Comparison of ENCODE assay signal across 21 cellular contexts in the genomic region with DNA sequence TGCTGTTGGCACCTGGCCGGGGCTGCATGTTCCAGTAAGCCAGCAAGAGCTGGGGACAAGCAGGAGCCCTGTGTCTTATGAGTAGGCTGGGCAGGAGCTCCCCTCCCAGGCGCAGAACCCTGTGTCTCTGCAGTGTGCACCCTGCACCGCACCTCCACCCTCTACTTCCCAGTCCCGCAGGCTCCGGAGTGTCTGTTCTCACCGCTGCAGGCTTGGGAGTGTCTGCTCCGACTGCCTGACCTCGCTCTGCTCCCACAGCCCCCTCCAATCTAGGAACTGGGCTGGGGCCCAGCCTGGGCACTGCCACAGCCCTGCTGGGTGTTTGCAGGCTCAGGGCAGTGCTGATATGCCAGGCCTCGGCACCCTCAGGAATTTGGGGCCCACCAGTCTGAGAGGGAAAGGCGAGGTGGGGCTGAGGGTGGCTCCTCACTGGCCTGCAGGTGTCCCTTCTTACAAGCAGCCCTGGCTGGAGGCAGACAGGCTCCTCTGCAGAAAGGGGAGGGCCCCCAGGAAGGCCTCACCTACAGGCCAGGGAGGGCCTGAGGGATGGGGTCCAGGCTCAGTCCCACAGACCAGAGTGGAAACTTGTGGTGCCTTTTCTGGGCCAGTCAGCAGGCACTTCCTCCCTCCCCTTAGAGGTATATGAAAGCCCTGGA.
A peak's percentile ranks its signal among the peaks of the same experiment; 100 is the strongest.
DNase-seq lines count a peak whose midpoint lies in the region; ATAC-seq and TF ChIP-seq lines count a peak whose summit lies in the region.
"Had no signal": no experiment of that assay in that cellular context is flagged by ENCODE, and none has a peak within 500 bp of the region (broad histone marks: within the 10 kb centered on the region; RNA-seq: fewer than 3 reads in every experiment).

No MANE protein-coding gene starts in this region.

- H3K79me2 ChIP-seq in neural progenitor cell (ENCODE audit: low read depth) = no peaks in the 10 kb centered on the region

- no peak overlapping the region for H3K4me3 ChIP-seq in right atrium auricular region
- no peak overlapping the region for H3K4me3 ChIP-seq in heart right ventricle
- no peak overlapping the region for H3K4me3 ChIP-seq in neural progenitor cell
- H3K4me3 ChIP-seq in aorta (ENCODE audit: low read length in 2 of 2) = no peak overlapping the region
- H3K4me3 ChIP-seq: MG63, psoas muscle, thoracic aorta had no signal

- H3K4me1 Mint-ChIP-seq in neural progenitor cell = peaks cover 2% of the 10 kb centered on the region
- H3K4me1 Mint-ChIP-seq: natural killer cell had no signal

- H3K9me3 Mint-ChIP-seq in neural progenitor cell = no peaks in the 10 kb centered on the region
- H3K9me3 Mint-ChIP-seq: activated CD4-positive, alpha-beta memory T cell treated with anti-CD3 and anti-CD28 coated beads for 36 hours; CD8-positive, alpha-beta T cell; endodermal cell had no signal

- H3K27me3 Mint-ChIP-seq in neural progenitor cell (ENCODE audit: insufficient read depth, low read depth) = no peaks in the 10 kb centered on the region
- H3K27me3 Mint-ChIP-seq: activated CD4-positive, alpha-beta memory T cell treated with anti-CD3 and anti-CD28 coated beads for 36 hours had no signal

- DNase-seq in Right ventricle myocardium inferior (ENCODE audit: missing footprints) = peak; percentile 68
- no peak for DNase-seq in right atrium auricular region (ENCODE audit: low spot score)
- DNase-seq in heart right ventricle = peak; percentile 33 to 44
- no peak for DNase-seq in neural progenitor cell (ENCODE audit: low spot score)
- DNase-seq in aorta = peak; percentile 32 to 64
- DNase-seq in NCI-H1417 treated with DMSO at 0.1 percent for 48 hours (lab: John Stamatoyannopoulos, UW) = no peak
- DNase-seq in stimulated activated CD8-positive, alpha-beta memory T cell treated with anti-CD3 and anti-CD28 coated beads, Interleukin-4, amount 100 ng/mL, for 48 hours = no peak
- no peak for DNase-seq in medulla oblongata (ENCODE audit: extremely low spot score)
- DNase-seq: activated CD4-positive, alpha-beta memory T cell treated with anti-CD3 and anti-CD28 coated beads for 36 hours; activated naive CD4-positive, alpha-beta T cell treated with anti-CD3 and anti-CD28 coated beads, Interleukin-2, amount 50 U/mL, for 16 hours; CD8-positive, alpha-beta T cell; DMS79 treated with DMSO at 0.1 percent for 48 hours; MG63; natural killer cell; NCI-H187 treated with DMSO at 0.1 percent for 48 hours; NCI-H510A; SIG-M5; WERI-Rb-1 had no signal

- H3K27me3 ChIP-seq in right atrium auricular region (no peaks in the 10 kb centered on the region), heart right ventricle (no peaks in the 10 kb centered on the region), neural progenitor cell (no peaks in the 10 kb centered on the region), aorta (ENCODE audit: control insufficient read depth in 1 of 2, insufficient read depth in 2 of 2, low read length in 1 of 2) (no peaks in the 10 kb centered on the region)
- H3K27me3 ChIP-seq: MG63 had no signal

- no peaks in the 10 kb centered on the region for H4K20me1 ChIP-seq in neural progenitor cell (ENCODE audit: low read depth)

- H3K9me3 ChIP-seq in right atrium auricular region = peaks cover 0 to 7% of the 10 kb centered on the region in 2 donors
- H3K9me3 ChIP-seq in heart right ventricle = peaks cover 0 to 11% (median 0%) of the 10 kb centered on the region in 11 donors
- H3K9me3 ChIP-seq in neural progenitor cell (ENCODE audit: low read depth) = no peaks in the 10 kb centered on the region
- no peaks in the 10 kb centered on the region for H3K9me3 ChIP-seq in aorta (ENCODE audit: control insufficient read depth, low read length)
- H3K9me3 ChIP-seq: MG63, psoas muscle, thoracic aorta had no signal

- peak overlapping the region; percentile 59 for H2AFZ ChIP-seq in neural progenitor cell (replicated peaks)

- no peak overlapping the region for H3K9ac ChIP-seq in neural progenitor cell

- ATAC-seq in Right ventricle myocardium inferior (peak; percentile 92), heart right ventricle (peak; percentile 79 to 97 (median 92)), aorta (ENCODE audit: low FRiP score) (peak; percentile 51)
- ATAC-seq: CD8-positive, alpha-beta T cell had no signal

- TF ChIP-seq CTCF in right atrium auricular region (IDR thresholded peaks at IDR 0.05) (no peak), heart right ventricle (IDR thresholded peaks at IDR 0.05) (peak in 1 of 9 donors; percentile 4), neural progenitor cell (IDR thresholded peaks at IDR 0.05) (no peak)

- H3K4me3 Mint-ChIP-seq in neural progenitor cell = no peak overlapping the region
- H3K4me3 Mint-ChIP-seq: activated CD4-positive, alpha-beta memory T cell treated with anti-CD3 and anti-CD28 coated beads for 36 hours; CD8-positive, alpha-beta T cell; endodermal cell; natural killer cell had no signal

- H3K4me1 ChIP-seq in right atrium auricular region (peaks cover 0 to 11% of the 10 kb centered on the region in 2 donors), heart right ventricle (peaks cover 0 to 15% (median 8%) of the 10 kb centered on the region in 9 donors), neural progenitor cell (no peaks in the 10 kb centered on the region), aorta (ENCODE audit: control insufficient read depth in 1 of 2, insufficient read depth in 2 of 2, low read length in 2 of 2) (no peaks in the 10 kb centered on the region)
- H3K4me1 ChIP-seq: psoas muscle had no signal

- WGBS in heart right ventricle, 2 donors = 64 to 65% methylated on average over 10 of the region's 10 CpGs
- 42 to 55% methylated on average over 10 of the region's 10 CpGs for WGBS in aorta, 2 donors

- H3K27ac ChIP-seq in right atrium auricular region (no peak overlapping the region), heart right ventricle (peak overlapping the region in 7 of 10 donors; percentile 28 to 61 (median 42)), neural progenitor cell (no peak overlapping the region), aorta (ENCODE audit: low read depth in 1 of 2, low read length in 2 of 2) (no peak overlapping the region)
- H3K27ac ChIP-seq: psoas muscle, thoracic aorta, WERI-Rb-1 had no signal

- intact Hi-C loops in Right ventricle myocardium inferior (cut with DNase I) = loop anchor here (5.0 kb wide), 1 partner anchor 141 kb away; no protein-coding TSS in a partner anchor
- intact Hi-C loops in heart right ventricle (cut with DNase I) = loop anchor here in 1 of 10 donors (5.0 kb wide), 1 partner anchor 141 kb away; no protein-coding TSS in a partner anchor
- intact Hi-C loops in aorta (cut with DNase I) = no loop called here

- no peaks in the 10 kb centered on the region for H3K36me3 ChIP-seq in right atrium auricular region
- H3K36me3 ChIP-seq in heart right ventricle = no peaks in the 10 kb centered on the region
- no peaks in the 10 kb centered on the region for H3K36me3 ChIP-seq in neural progenitor cell
- H3K36me3 ChIP-seq in aorta (ENCODE audit: control insufficient read depth in 1 of 2, insufficient read depth in 2 of 2, low read length in 1 of 2) = no peaks in the 10 kb centered on the region
- H3K36me3 ChIP-seq: MG63, thoracic aorta, WERI-Rb-1 had no signal

- H3K4me2 ChIP-seq in neural progenitor cell = no peak overlapping the region

- H3K36me3 Mint-ChIP-seq in neural progenitor cell = no peaks in the 10 kb centered on the region
- H3K36me3 Mint-ChIP-seq: activated CD4-positive, alpha-beta memory T cell treated with anti-CD3 and anti-CD28 coated beads for 36 hours; CD8-positive, alpha-beta T cell; natural killer cell had no signal

- no peaks in the 10 kb centered on the region for H3F3A ChIP-seq in neural progenitor cell (ENCODE audit: low read depth)

- H3K27ac Mint-ChIP-seq in neural progenitor cell = no peak overlapping the region
- H3K27ac Mint-ChIP-seq: activated CD4-positive, alpha-beta memory T cell treated with anti-CD3 and anti-CD28 coated beads for 36 hours; CD8-positive, alpha-beta T cell; endodermal cell; natural killer cell had no signal

Comparison
In these comparisons a context has a peak if more than half of its experiments do, and no peak if none do; other contexts are left out.
1. DNase-seq: peak in Right ventricle myocardium inferior (single experiment), heart right ventricle (2 of 2) and aorta (2 of 2); none in right atrium auricular region (single experiment), neural progenitor cell (single experiment), NCI-H1417 treated with DMSO at 0.1 percent for 48 hours (single experiment), stimulated activated CD8-positive, alpha-beta memory T cell treated with anti-CD3 and anti-CD28 coated beads, Interleukin-4, amount 100 ng/mL, for 48 hours (single experiment) and medulla oblongata (single experiment).
2. H3K27ac ChIP-seq: peak in heart right ventricle (7 of 10); none in right atrium auricular region (0 of 2), neural progenitor cell (single experiment) and aorta (0 of 2).
3. Peak in every context shown above with its lines, with median percentiles within 50 percentile points of each other: ATAC-seq.